ENCODE assay signal across 29 cellular contexts in the genomic region with DNA sequence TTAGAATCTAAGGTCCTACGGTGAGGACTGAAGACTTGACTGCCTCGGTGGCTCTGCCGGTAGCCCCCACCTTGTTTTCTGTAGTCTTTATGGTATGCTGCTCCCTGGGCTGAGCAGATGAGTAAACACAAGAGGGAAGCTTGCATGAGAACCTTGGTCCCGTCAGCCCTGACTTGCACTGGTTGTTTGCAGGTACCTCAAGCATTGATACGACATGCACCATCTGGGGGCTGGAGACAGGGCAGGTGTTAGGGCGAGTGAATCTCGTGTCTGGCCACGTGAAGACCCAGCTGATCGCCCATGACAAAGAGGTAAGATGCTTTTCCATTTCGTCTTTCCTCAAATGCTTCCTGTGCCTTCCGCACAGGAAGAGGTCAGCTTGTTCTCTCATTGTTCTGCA. TPM values are rescaled to one million over a fixed set of nuclear protein-coding genes. Genes with fewer than 3 reads are reported as not detected.
DNase-seq lines count a peak whose midpoint lies in the region; ATAC-seq, FAIRE-seq and TF ChIP-seq lines count a peak whose summit lies in the region.
"Had no signal": no experiment of that assay in that cellular context is flagged by ENCODE, and none has a peak within 500 bp of the region (broad histone marks: within the 10 kb centered on the region; RNA-seq: fewer than 3 reads in every experiment).

No MANE protein-coding gene starts in this region.

- H3K9me1 ChIP-seq in endothelial cell of umbilical vein (replicated peaks; ENCODE audit: control insufficient read depth, extremely low read depth, insufficient read depth, low read length), result no peaks in the 10 kb centered on the region

- no peaks in the 10 kb centered on the region for H3K9me3 ChIP-seq in CD8-positive, alpha-beta T cell (ENCODE audit: low read length)
- no peaks in the 10 kb centered on the region for H3K9me3 ChIP-seq in OCI-LY7 (ENCODE audit: low read length)
- no peaks in the 10 kb centered on the region for H3K9me3 ChIP-seq in endothelial cell of umbilical vein (replicated peaks; ENCODE audit: control insufficient read depth, insufficient read depth, low read length)
- H3K9me3 ChIP-seq: BLaER1, Peyer's patch, upper lobe of left lung had no signal

- no peaks in the 10 kb centered on the region for H3K27me3 ChIP-seq in CD8-positive, alpha-beta T cell (ENCODE audit: insufficient read depth, low read length)
- H3K27me3 ChIP-seq in endothelial cell of umbilical vein (ENCODE audit: control insufficient read depth in 2 of 2, insufficient read depth in 2 of 2, low read length in 2 of 2), result no peaks in the 10 kb centered on the region
- H3K27me3 ChIP-seq: BLaER1, Peyer's patch, upper lobe of left lung had no signal

- intact Hi-C loops in CD8-positive, alpha-beta T cell (cut with DNase I, micrococcal nuclease), result loop anchor here in 1 of 2 experiments (10.0 kb wide), 1 partner anchor 1635 kb away; no protein-coding TSS in a partner anchor
- intact Hi-C loops in OCI-LY7 (cut with micrococcal nuclease; ENCODE audit: unreplicated experiment) (no loop called here), endothelial cell of umbilical vein (cut with micrococcal nuclease) (no loop called here)

- no peak for FAIRE-seq in endothelial cell of umbilical vein (lab: Jason Lieb, UNC)
- FAIRE-seq: D721Med, GM19239, K562 had no signal

- H3K79me2 ChIP-seq in OCI-LY7 (ENCODE audit: insufficient read depth, low read depth, low read length) (peaks cover 7% of the 10 kb centered on the region; the same call in 1 of the 2 replicates), endothelial cell of umbilical vein (ENCODE audit: control insufficient read depth, insufficient read depth, low read length) (peaks cover 28% of the 10 kb centered on the region)

- no peak overlapping the region for H3K4me3 Mint-ChIP-seq in CD8-positive, alpha-beta T cell
- no peak overlapping the region for H3K4me3 Mint-ChIP-seq in nephron
- no peak overlapping the region for H3K4me3 Mint-ChIP-seq in stimulated activated naive CD8-positive, alpha-beta T cell treated with anti-CD3 and anti-CD28 coated beads, Interleukin-15, amount 100 ng/mL, for 72 hours
- H3K4me3 Mint-ChIP-seq: activated CD4-positive, alpha-beta T cell treated with anti-CD3 and anti-CD28 coated beads, Interleukin-2, amount 10 ng/mL, durations not matched to agents 24 days and 14 days; activated CD8-positive, alpha-beta memory T cell treated with anti-CD3 and anti-CD28 coated beads, Interleukin-2, amount 10 ng/mL, durations not matched to agents 7 days and 5 days; activated naive CD4-positive, alpha-beta T cell treated with anti-CD3 and anti-CD28 coated beads, Interleukin-2, amount 50 U/mL, for 24 hours; activated T-helper 1 cell treated with anti-CD3 and anti-CD28 coated beads, Interleukin-12 subunit alpha, Interleukin-12 subunit beta, Interleukin-2, Interleukin-4 antibody, amounts not matched to agents 30 ng/mL and 10 ng/mL and 1 ng/mL, durations not matched to agents 14 hours and 24 hours and 36 hours; T-helper 1 cell treated with Interleukin-12 subunit alpha and Interleukin-12 subunit beta and Interleukin-4 antibody, amounts not matched to agents 30 μg/mL and 1 μg/mL, for 36 hours had no signal

- TF ChIP-seq CTCF in CD8-positive, alpha-beta T cell (IDR thresholded peaks at IDR 0.05), result no peak
- no peak for TF ChIP-seq CTCF in OCI-LY7 (conservative IDR thresholded peaks at IDR 0.05; ENCODE audit: low read length)
- no peak for TF ChIP-seq CTCF in endothelial cell of umbilical vein (IDR thresholded peaks at IDR 0.05; ENCODE audit: extremely low read depth in 1 of 2, insufficient read depth in 1 of 2, low read depth in 1 of 2, low read length in 2 of 2)
- TF ChIP-seq CTCF in nephron (IDR thresholded peaks at IDR 0.05; ENCODE audit: unreplicated experiment in 3 of 3), result no peak

- H3K4me1 Mint-ChIP-seq in CD8-positive, alpha-beta T cell (ENCODE audit: low read depth), result peaks cover 8% of the 10 kb centered on the region
- peaks cover 15% of the 10 kb centered on the region for H3K4me1 Mint-ChIP-seq in nephron
- H3K4me1 Mint-ChIP-seq in stimulated activated naive CD8-positive, alpha-beta T cell treated with anti-CD3 and anti-CD28 coated beads, Interleukin-15, amount 100 ng/mL, for 72 hours, result peaks cover 10% of the 10 kb centered on the region

- CTCF ChIA-PET in CD8-positive, alpha-beta T cell (lab: Charles Lee), result interaction anchor here (2.2 kb wide), 1 partner anchor 32 kb away, joined by 8 read pairs; no protein-coding TSS in a partner anchor
- CTCF ChIA-PET in OCI-LY7 (lab: Charles Lee; ENCODE audit: unreplicated experiment) (no interaction called here), endothelial cell of umbilical vein (lab: Charles Lee) (interaction anchor here (0.7 to 3.1 kb wide), 5 partner anchors 11 to 154 kb away, joined by 3 to 15 read pairs (median 5); no protein-coding TSS in a partner anchor)

- H3K36me3 Mint-ChIP-seq in CD8-positive, alpha-beta T cell, result peaks cover 78% of the 10 kb centered on the region
- H3K36me3 Mint-ChIP-seq in nephron (ENCODE audit: low read depth), result peaks cover 43% of the 10 kb centered on the region

- no peak overlapping the region for H3K9ac ChIP-seq in endothelial cell of umbilical vein (replicated peaks; ENCODE audit: extremely low read depth, insufficient read depth, low read length)
- H3K9ac ChIP-seq: BLaER1 had no signal

- no peaks in the 10 kb centered on the region for H3K27me3 Mint-ChIP-seq in CD8-positive, alpha-beta T cell (ENCODE audit: low read depth)
- H3K27me3 Mint-ChIP-seq in nephron (ENCODE audit: low read depth), result no peaks in the 10 kb centered on the region
- H3K27me3 Mint-ChIP-seq in stimulated activated naive CD8-positive, alpha-beta T cell treated with anti-CD3 and anti-CD28 coated beads, Interleukin-15, amount 100 ng/mL, for 72 hours, result no peaks in the 10 kb centered on the region
- H3K27me3 Mint-ChIP-seq: activated CD4-positive, alpha-beta T cell treated with anti-CD3 and anti-CD28 coated beads, Interleukin-2, amount 10 ng/mL, durations not matched to agents 24 days and 14 days; activated CD8-positive, alpha-beta memory T cell treated with anti-CD3 and anti-CD28 coated beads, Interleukin-2, amount 10 ng/mL, durations not matched to agents 7 days and 5 days; activated naive CD4-positive, alpha-beta T cell treated with anti-CD3 and anti-CD28 coated beads, Interleukin-2, amount 50 U/mL, for 24 hours had no signal

- BruUV-seq in OCI-LY7 (replicated peaks; lab: Mats Ljungman, UMichigan), result TSS peak; percentile 7
- BruUV-seq in endothelial cell of umbilical vein (replicated peaks; lab: Mats Ljungman, UMichigan), result no TSS peak

- no peak overlapping the region for H3K4me2 ChIP-seq in OCI-LY7 (ENCODE audit: low read length)
- peak overlapping the region; percentile 32 for H3K4me2 ChIP-seq in endothelial cell of umbilical vein (ENCODE audit: insufficient read depth, low read length)
- H3K4me2 ChIP-seq: BLaER1 had no signal

- no peaks in the 10 kb centered on the region for H4K20me1 ChIP-seq in OCI-LY7 (ENCODE audit: insufficient read depth, low read length)
- no peaks in the 10 kb centered on the region for H4K20me1 ChIP-seq in endothelial cell of umbilical vein (replicated peaks; ENCODE audit: control insufficient read depth, extremely low read depth, insufficient read depth, low read length)

- H3K4me1 ChIP-seq in CD8-positive, alpha-beta T cell (ENCODE audit: insufficient read depth, low read length), result no peaks in the 10 kb centered on the region
- H3K4me1 ChIP-seq in OCI-LY7 (ENCODE audit: insufficient read depth, low read length, poor library complexity, severe bottlenecking) (no peaks in the 10 kb centered on the region), endothelial cell of umbilical vein (ENCODE audit: control insufficient read depth, extremely low read depth, insufficient read depth, low read length) (peaks cover 16% of the 10 kb centered on the region)
- H3K4me1 ChIP-seq: BLaER1, Peyer's patch had no signal

- dilution Hi-C loops in endothelial cell of umbilical vein (cut with MboI; ENCODE audit: extremely low pct_ligation_motif_present, low sequenced_read_pairs), result no loop called here

- no peaks in the 10 kb centered on the region for H3K9me2 ChIP-seq in OCI-LY7 (ENCODE audit: insufficient read depth, low read length)

- peaks cover 16% of the 10 kb centered on the region for H3K36me3 ChIP-seq in CD8-positive, alpha-beta T cell (ENCODE audit: insufficient read depth, low read length)
- H3K36me3 ChIP-seq in OCI-LY7 (ENCODE audit: insufficient read depth, low read length) (peaks cover 61% of the 10 kb centered on the region), endothelial cell of umbilical vein (ENCODE audit: control insufficient read depth in 2 of 2, extremely low read depth in 1 of 2, insufficient read depth in 2 of 2, low read length in 2 of 2) (peaks cover 11 to 18% of the 10 kb centered on the region in 2 experiments)

- H3K9me3 Mint-ChIP-seq in CD8-positive, alpha-beta T cell, result no peaks in the 10 kb centered on the region
- no peaks in the 10 kb centered on the region for H3K9me3 Mint-ChIP-seq in nephron
- H3K9me3 Mint-ChIP-seq in stimulated activated naive CD8-positive, alpha-beta T cell treated with anti-CD3 and anti-CD28 coated beads, Interleukin-15, amount 100 ng/mL, for 72 hours, result no peaks in the 10 kb centered on the region
- H3K9me3 Mint-ChIP-seq: activated CD4-positive, alpha-beta T cell treated with anti-CD3 and anti-CD28 coated beads, Interleukin-2, amount 10 ng/mL, durations not matched to agents 24 days and 14 days; activated naive CD4-positive, alpha-beta T cell treated with anti-CD3 and anti-CD28 coated beads, Interleukin-2, amount 50 U/mL, for 24 hours; activated T-helper 1 cell treated with anti-CD3 and anti-CD28 coated beads, Interleukin-12 subunit alpha, Interleukin-12 subunit beta, Interleukin-2, Interleukin-4 antibody, amounts not matched to agents 30 ng/mL and 10 ng/mL and 1 ng/mL, durations not matched to agents 14 hours and 24 hours and 36 hours; T-helper 1 cell treated with Interleukin-12 subunit alpha and Interleukin-12 subunit beta and Interleukin-4 antibody, amounts not matched to agents 30 μg/mL and 1 μg/mL, for 36 hours had no signal

- H3K27ac ChIP-seq in CD8-positive, alpha-beta T cell (ENCODE audit: low read depth, low read length), result no peak overlapping the region
- H3K27ac ChIP-seq in OCI-LY7 (ENCODE audit: low read depth, low read length, poor library complexity, severe bottlenecking) (no peak overlapping the region), endothelial cell of umbilical vein (ENCODE audit: insufficient read depth, low read depth, low read length) (peak overlapping the region; percentile 73)
- H3K27ac ChIP-seq: BLaER1, Peyer's patch, skin epidermis had no signal

- no peak overlapping the region for H3K4me3 ChIP-seq in CD8-positive, alpha-beta T cell (ENCODE audit: low read depth, low read length)
- H3K4me3 ChIP-seq in OCI-LY7 (ENCODE audit: low read depth, low read length, poor library complexity, severe bottlenecking) (no peak overlapping the region), endothelial cell of umbilical vein (replicated peaks in 1 of 3; ENCODE audit: insufficient read depth in 1 of 3, low read depth in 1 of 3, low read length in 3 of 3) (no peak overlapping the region)
- H3K4me3 ChIP-seq: BLaER1, K562, Peyer's patch, skin epidermis, upper lobe of left lung had no signal

- ATAC-seq in CD8-positive, alpha-beta T cell, result no peak
- no peak for ATAC-seq in stimulated activated naive CD8-positive, alpha-beta T cell treated with anti-CD3 and anti-CD28 coated beads, Interleukin-15, amount 100 ng/mL, for 72 hours
- ATAC-seq: activated CD8-positive, alpha-beta memory T cell treated with anti-CD3 and anti-CD28 coated beads, Interleukin-2, amount 10 ng/mL, durations not matched to agents 7 days and 5 days; K562 had no signal

- H2AFZ ChIP-seq in OCI-LY7 (ENCODE audit: low read length) (no peak overlapping the region), endothelial cell of umbilical vein (ENCODE audit: low read depth, low read length) (no peak overlapping the region)

- TF ChIP-seq POLR2A in endothelial cell of umbilical vein (IDR thresholded peaks at IDR 0.05; ENCODE audit: low read depth, low read length), result no peak

- POLR2A ChIA-PET in CD8-positive, alpha-beta T cell (lab: Charles Lee), result no interaction called here
- POLR2A ChIA-PET in OCI-LY7 (lab: Charles Lee) (interaction anchor here (0.6 to 1.0 kb wide), 2 partner anchors 10 to 1675 kb away, joined by 3 to 4 read pairs; no protein-coding TSS in a partner anchor), endothelial cell of umbilical vein (lab: Charles Lee) (no interaction called here)

- peak overlapping the region; percentile 6 for H3K27ac Mint-ChIP-seq in CD8-positive, alpha-beta T cell
- H3K27ac Mint-ChIP-seq in nephron, result peak overlapping the region; percentile 75 to 83 (median 83)
- H3K27ac Mint-ChIP-seq in stimulated activated naive CD8-positive, alpha-beta T cell treated with anti-CD3 and anti-CD28 coated beads, Interleukin-15, amount 100 ng/mL, for 72 hours, result no peak overlapping the region
- H3K27ac Mint-ChIP-seq: activated CD4-positive, alpha-beta T cell treated with anti-CD3 and anti-CD28 coated beads, Interleukin-2, amount 10 ng/mL, durations not matched to agents 24 days and 14 days; activated CD8-positive, alpha-beta memory T cell treated with anti-CD3 and anti-CD28 coated beads, Interleukin-2, amount 10 ng/mL, durations not matched to agents 7 days and 5 days; activated T-helper 1 cell treated with anti-CD3 and anti-CD28 coated beads, Interleukin-12 subunit alpha, Interleukin-12 subunit beta, Interleukin-2, Interleukin-4 antibody, amounts not matched to agents 30 ng/mL and 10 ng/mL and 1 ng/mL, durations not matched to agents 14 hours and 24 hours and 36 hours; T-helper 1 cell treated with Interleukin-12 subunit alpha and Interleukin-12 subunit beta and Interleukin-4 antibody, amounts not matched to agents 30 μg/mL and 1 μg/mL, for 36 hours had no signal

- DNase-seq in CD8-positive, alpha-beta T cell, result no peak
- DNase-seq in OCI-LY7 (ENCODE audit: low spot score) (no peak), endothelial cell of umbilical vein (ENCODE audit: low read depth, low spot score) (peak; percentile 68), activated gamma-delta T cell (lab: John Stamatoyannopoulos, UW) (no peak), DMS 273 (lab: John Stamatoyannopoulos, UW; ENCODE audit: unreplicated experiment) (no peak)
- no peak for DNase-seq in stimulated activated naive CD8-positive, alpha-beta T cell treated with anti-CD3 and anti-CD28 coated beads, Interleukin-15, amount 100 ng/mL, for 72 hours
- DNase-seq in stimulated activated CD8-positive, alpha-beta memory T cell treated with anti-CD3 and anti-CD28 coated beads, Interleukin-4, amount 100 ng/mL, for 48 hours, result no peak
- DNase-seq: ACHN; activated CD4-positive, alpha-beta T cell treated with anti-CD3 and anti-CD28 coated beads, Interleukin-2, amount 10 ng/mL, durations not matched to agents 24 days and 14 days; activated CD8-positive, alpha-beta memory T cell treated with anti-CD3 and anti-CD28 coated beads, Interleukin-2, amount 10 ng/mL, durations not matched to agents 7 days and 5 days; cortex of kidney; mesendoderm; NCI-H2107; occipital lobe; Peyer's patch; upper lobe of left lung had no signal

RNA-seq across cellular contexts. Expression of a gene that starts 21.1 kb away (rescaled TPM):
- total RNA-seq in CD8-positive, alpha-beta T cell, result 10 to 100 TPM; 13.7 to 15.9 TPM
- total RNA-seq in OCI-LY7 (2014; rRNA removed; shearing (Covaris generic)), result 13.4 and 16.2 TPM in 2 replicates
- total RNA-seq in OCI-LY7 (2022) (26.0 and 28.8 TPM in 2 replicates), endothelial cell of umbilical vein (26.1 and 31.7 TPM in 2 replicates)
- 23.9 and 24.7 TPM in 2 replicates for polyA plus RNA-seq in endothelial cell of umbilical vein
- 29.0 and 29.4 TPM in 2 replicates for polyA plus RNA-seq in endothelial cell of umbilical vein (2011; cell fraction: cytosol; rRNA removed)
- 16.2 and 18.8 TPM in 2 replicates for polyA plus RNA-seq in endothelial cell of umbilical vein (2011; cell fraction: nucleus; rRNA removed)
- 28.9 and 34.0 TPM in 2 replicates for polyA plus RNA-seq in endothelial cell of umbilical vein (2012)
- 16.9 and 18.3 TPM in 2 replicates for polyA minus RNA-seq in endothelial cell of umbilical vein
- polyA minus RNA-seq in endothelial cell of umbilical vein (2011; cell fraction: cytosol; rRNA and poly(A)+ RNA removed), result 17.5 TPM
- polyA minus RNA-seq in endothelial cell of umbilical vein (2011; cell fraction: nucleus; rRNA and poly(A)+ RNA removed), result 4.4 and 5.0 TPM in 2 replicates

RNA-seq across cellular contexts. Expression of a gene that starts 29.4 kb away (rescaled TPM):
- total RNA-seq in CD8-positive, alpha-beta T cell, result 10 to 100 TPM; 10.7 to 11.7 TPM
- 35.4 and 46.4 TPM in 2 replicates for total RNA-seq in OCI-LY7 (2014; rRNA removed; shearing (Covaris generic))
- 121 and 133 TPM in 2 replicates for total RNA-seq in OCI-LY7 (2022)
- 89.6 and 100 TPM in 2 replicates for total RNA-seq in endothelial cell of umbilical vein
- polyA plus RNA-seq in endothelial cell of umbilical vein, result 82.8 and 88.2 TPM in 2 replicates
- 56.9 and 63.4 TPM in 2 replicates for polyA plus RNA-seq in endothelial cell of umbilical vein (2011; cell fraction: cytosol; rRNA removed)
- 52.2 and 55.6 TPM in 2 replicates for polyA plus RNA-seq in endothelial cell of umbilical vein (2011; cell fraction: nucleus; rRNA removed)
- 64.1 and 72.1 TPM in 2 replicates for polyA plus RNA-seq in endothelial cell of umbilical vein (2012)
- polyA minus RNA-seq in endothelial cell of umbilical vein, result 140 and 148 TPM in 2 replicates
- polyA minus RNA-seq in endothelial cell of umbilical vein (2011; cell fraction: cytosol; rRNA and poly(A)+ RNA removed), result 47.5 TPM
- 24.4 and 26.9 TPM in 2 replicates for polyA minus RNA-seq in endothelial cell of umbilical vein (2011; cell fraction: nucleus; rRNA and poly(A)+ RNA removed)

RNA-seq across cellular contexts. Expression of a gene that starts 42.6 kb away (rescaled TPM):
- total RNA-seq in CD8-positive, alpha-beta T cell, result 10 to 100 TPM; 72.9 to 74.5 TPM
- total RNA-seq in OCI-LY7 (2014; rRNA removed; shearing (Covaris generic)), result 16.5 and 26.0 TPM in 2 replicates
- 28.6 and 29.0 TPM in 2 replicates for total RNA-seq in OCI-LY7 (2022)
- 81.0 and 91.4 TPM in 2 replicates for total RNA-seq in endothelial cell of umbilical vein
- 47.4 and 56.6 TPM in 2 replicates for polyA plus RNA-seq in endothelial cell of umbilical vein
- polyA plus RNA-seq in endothelial cell of umbilical vein (2011; cell fraction: cytosol; rRNA removed), result 58.3 and 59.8 TPM in 2 replicates
- 121 and 129 TPM in 2 replicates for polyA plus RNA-seq in endothelial cell of umbilical vein (2011; cell fraction: nucleus; rRNA removed)
- polyA plus RNA-seq in endothelial cell of umbilical vein (2012), result 62.5 and 62.6 TPM in 2 replicates
- polyA minus RNA-seq in endothelial cell of umbilical vein, result 114 and 118 TPM in 2 replicates
- polyA minus RNA-seq in endothelial cell of umbilical vein (2011; cell fraction: cytosol; rRNA and poly(A)+ RNA removed), result 7.2 TPM
- 90.0 and 101 TPM in 2 replicates for polyA minus RNA-seq in endothelial cell of umbilical vein (2011; cell fraction: nucleus; rRNA and poly(A)+ RNA removed)

RNA-seq across cellular contexts. Expression of a gene that starts 56.5 kb away (rescaled TPM):
- total RNA-seq in CD8-positive, alpha-beta T cell, result not detected
- not detected in 2 replicates for total RNA-seq in OCI-LY7 (2014; rRNA removed; shearing (Covaris generic))
- total RNA-seq in OCI-LY7 (2022) (not detected in 2 replicates), endothelial cell of umbilical vein (not detected in 2 replicates)
- polyA plus RNA-seq in endothelial cell of umbilical vein, result 0.07 and 0.13 TPM in 2 replicates
- 0.03 and 0.07 TPM in 2 replicates for polyA plus RNA-seq in endothelial cell of umbilical vein (2011; cell fraction: cytosol; rRNA removed)
- polyA plus RNA-seq in endothelial cell of umbilical vein (2011; cell fraction: nucleus; rRNA removed), result 0.11 and 0.22 TPM in 2 replicates
- polyA plus RNA-seq in endothelial cell of umbilical vein (2012), result 0.11 and 0.12 TPM in 2 replicates
- 0.17 TPM in 1 of 2 replicates, not detected in the other for polyA minus RNA-seq in endothelial cell of umbilical vein
- polyA minus RNA-seq in endothelial cell of umbilical vein (2011; cell fraction: cytosol; rRNA and poly(A)+ RNA removed), result not detected
- not detected in 2 replicates for polyA minus RNA-seq in endothelial cell of umbilical vein (2011; cell fraction: nucleus; rRNA and poly(A)+ RNA removed)
- total RNA-seq: activated CD4-positive, alpha-beta T cell treated with anti-CD3 and anti-CD28 coated beads, Interleukin-2, amount 10 ng/mL, durations not matched to agents 24 days and 14 days; activated CD8-positive, alpha-beta memory T cell treated with anti-CD3 and anti-CD28 coated beads, Interleukin-2, amount 10 ng/mL, durations not matched to agents 7 days and 5 days; activated T-helper 1 cell treated with anti-CD3 and anti-CD28 coated beads, Interleukin-12 subunit alpha, Interleukin-12 subunit beta, Interleukin-2, Interleukin-4 antibody, amounts not matched to agents 30 ng/mL and 10 ng/mL and 1 ng/mL, durations not matched to agents 14 hours and 24 hours and 36 hours; K562; MCF 10A; NCI-H460; SK-MEL-5; subcutaneous adipose tissue had no signal
- polyA plus RNA-seq: K562 had no signal

Comparison
In these comparisons a context has a peak if more than half of its experiments do, and no peak if none do; other contexts are left out.
1. H3K27ac Mint-ChIP-seq: peak in CD8-positive, alpha-beta T cell (single experiment) and nephron (3 of 3); none in stimulated activated naive CD8-positive, alpha-beta T cell treated with anti-CD3 and anti-CD28 coated beads, Interleukin-15, amount 100 ng/mL, for 72 hours (0 of 2).